Comparison of ENCODE assay signal across 17 cellular contexts in genomic region chr4:76952631-76953587, GRCh38. TPM values are rescaled to one million over a fixed set of nuclear protein-coding genes. Genes with fewer than 3 reads are reported as not detected.
DNase-seq lines count a peak whose midpoint lies in the region; ATAC-seq and TF ChIP-seq lines count a peak whose summit lies in the region.
"Had no signal": no experiment of that assay in that cellular context is flagged by ENCODE, and none has a peak within 500 bp of the region (broad histone marks: within the 10 kb centered on the region; RNA-seq: fewer than 3 reads in every experiment).

No MANE protein-coding gene starts in this region.

- no peak for DNase-seq in endothelial cell (ENCODE audit: low spot score)
- no peak for DNase-seq in osteoblast (ENCODE audit: insufficient read length, low spot score, missing footprints)
- DNase-seq in kidney glomerular epithelial cell (lab: John Stamatoyannopoulos, UW) = no peak
- DNase-seq: activated naive CD4-positive, alpha-beta T cell treated with anti-CD3 and anti-CD28 coated beads, Interleukin-2, amount 50 U/mL, for 16 hours; Calu3; hippocampal formation; KBM-7; left colon; NCI-H1436; stimulated activated CD4-positive, alpha-beta T cell treated with anti-CD3 and anti-CD28 coated beads, Interleukin-1b, Interleukin-23, amount 100 ng/mL, for 48 hours had no signal

- H2AFZ ChIP-seq in Loucy (ENCODE audit: low read length) (no peak overlapping the region), osteoblast (ENCODE audit: low read length) (no peak overlapping the region)

- H3K4me2 ChIP-seq in BLaER1 treated with 17β-estradiol and CSF1 and Interleukin-3, amounts not matched to agents 10 nM and 100 nM = peak overlapping the region in 10 of 11 experiments; percentile 86 to 99 (median 94); a peak in 21 of 22 replicates
- H3K4me2 ChIP-seq in Loucy (ENCODE audit: low read depth, low read length, poor library complexity, severe bottlenecking) = peak overlapping the region; percentile 95
- peak overlapping the region; percentile 96 for H3K4me2 ChIP-seq in osteoblast (ENCODE audit: insufficient read depth, low read length)

- H3K9me2 ChIP-seq in Loucy (replicated peaks; ENCODE audit: low read depth, low read length) = no peaks in the 10 kb centered on the region

- no peaks in the 10 kb centered on the region for H3K9me3 ChIP-seq in BLaER1 treated with 17β-estradiol and CSF1 and Interleukin-3, amounts not matched to agents 10 nM and 100 nM (replicated peaks in 1 of 11)
- no peaks in the 10 kb centered on the region for H3K9me3 ChIP-seq in Loucy (ENCODE audit: insufficient read depth, low read depth, low read length)
- H3K9me3 ChIP-seq in osteoblast (ENCODE audit: low read depth, low read length) = no peaks in the 10 kb centered on the region

- TF ChIP-seq CTCF in Loucy (conservative IDR thresholded peaks at IDR 0.05; ENCODE audit: low read length) (no peak), endothelial cell (IDR thresholded peaks at IDR 0.05; ENCODE audit: unreplicated experiment) (no peak), osteoblast (IDR thresholded peaks at IDR 0.05; ENCODE audit: extremely low read depth, low read depth, low read length) (no peak)

- H3F3A ChIP-seq in Loucy (ENCODE audit: low read depth) = no peaks in the 10 kb centered on the region

- peak overlapping the region; percentile 29 for H3K4me3 Mint-ChIP-seq in endothelial cell (ENCODE audit: unreplicated experiment)

- H3K9ac ChIP-seq in BLaER1 treated with 17β-estradiol and CSF1 and Interleukin-3, amounts not matched to agents 10 nM and 100 nM = no peak overlapping the region
- no peak overlapping the region for H3K9ac ChIP-seq in Loucy (ENCODE audit: low read depth, low read length, poor library complexity, severe bottlenecking)

- H3K79me2 ChIP-seq in Loucy (ENCODE audit: insufficient read depth, low read length) = peaks cover 86% of the 10 kb centered on the region
- H3K79me2 ChIP-seq in osteoblast (ENCODE audit: insufficient read depth, low read length) = peaks cover 97% of the 10 kb centered on the region

- peaks cover 18% of the 10 kb centered on the region for H3K36me3 Mint-ChIP-seq in endothelial cell (ENCODE audit: low read depth, unreplicated experiment)

- H3K36me3 ChIP-seq in BLaER1 treated with 17β-estradiol and CSF1 and Interleukin-3, amounts not matched to agents 10 nM and 100 nM = peaks cover 0 to 42% (median 23%) of the 10 kb centered on the region in 11 experiments; a peak in 16 of 22 replicates
- H3K36me3 ChIP-seq in Loucy (ENCODE audit: insufficient read depth, low read length) (no peaks in the 10 kb centered on the region), osteoblast (ENCODE audit: insufficient read depth, low read length) (peaks cover 17% of the 10 kb centered on the region)

- H3K27ac ChIP-seq in BLaER1 treated with 17β-estradiol and CSF1 and Interleukin-3, amounts not matched to agents 10 nM and 100 nM = no peak overlapping the region
- H3K27ac ChIP-seq in osteoblast (ENCODE audit: low read depth, low read length) = peak overlapping the region; percentile 20

- H3K4me3 ChIP-seq in BLaER1 treated with 17β-estradiol and CSF1 and Interleukin-3, amounts not matched to agents 10 nM and 100 nM = peak overlapping the region in 1 of 10 experiments; percentile 89; a peak in 1 of 20 replicates
- H3K4me3 ChIP-seq in Loucy (ENCODE audit: low read length, poor library complexity, severe bottlenecking) (peak overlapping the region; percentile 88), osteoblast (ENCODE audit: insufficient read depth, low read length) (peak overlapping the region; percentile 99)

- no peak overlapping the region for H3K27ac Mint-ChIP-seq in endothelial cell (ENCODE audit: unreplicated experiment)

- peaks cover 23 to 84% (median 61%) of the 10 kb centered on the region in 11 experiments; a peak in 19 of 22 replicates for H4K20me1 ChIP-seq in BLaER1 treated with 17β-estradiol and CSF1 and Interleukin-3, amounts not matched to agents 10 nM and 100 nM
- H4K20me1 ChIP-seq in Loucy (ENCODE audit: insufficient read depth, low read length, poor library complexity, severe bottlenecking) (peaks cover 21% of the 10 kb centered on the region), osteoblast (ENCODE audit: insufficient read depth, low read length) (peaks cover 65% of the 10 kb centered on the region)

- H3K27me3 Mint-ChIP-seq in endothelial cell (ENCODE audit: unreplicated experiment) = peaks cover 8% of the 10 kb centered on the region

- H3K4me1 ChIP-seq in BLaER1 treated with 17β-estradiol and CSF1 and Interleukin-3, amounts not matched to agents 10 nM and 100 nM = peaks cover 25 to 31% (median 28%) of the 10 kb centered on the region in 10 experiments
- H3K4me1 ChIP-seq in Loucy (ENCODE audit: insufficient read depth, low read length, poor library complexity, severe bottlenecking) = peaks cover 42% of the 10 kb centered on the region
- peaks cover 43% of the 10 kb centered on the region for H3K4me1 ChIP-seq in osteoblast (ENCODE audit: insufficient read depth, low read length)

- no peaks in the 10 kb centered on the region for H3K27me3 ChIP-seq in BLaER1 treated with 17β-estradiol and CSF1 and Interleukin-3, amounts not matched to agents 10 nM and 100 nM
- H3K27me3 ChIP-seq in Loucy (ENCODE audit: insufficient read depth, low read length, poor library complexity, severe bottlenecking) (no peaks in the 10 kb centered on the region), osteoblast (ENCODE audit: insufficient read depth, low read length) (no peaks in the 10 kb centered on the region)

- H3K4me1 Mint-ChIP-seq in endothelial cell (ENCODE audit: unreplicated experiment) = peaks cover 63% of the 10 kb centered on the region

- ATAC-seq in HG02973 (IDR thresholded peaks at IDR 0.05; ENCODE audit: unreplicated experiment) (no peak), GM19035 (IDR thresholded peaks at IDR 0.05; ENCODE audit: unreplicated experiment) (no peak)
- ATAC-seq: activated CD4-positive, CD25-positive, alpha-beta regulatory T cell treated with anti-CD3 and anti-CD28 coated beads, Interleukin-2, amount 50 U/mL, for 24 hours; left colon had no signal

- no peaks in the 10 kb centered on the region for H3K9me3 Mint-ChIP-seq in endothelial cell (ENCODE audit: unreplicated experiment)

RNA-seq across cellular contexts. Expression of gene SEPTIN11, which starts 3.4 kb away (rescaled TPM):
- total RNA-seq in endothelial cell (ENCODE audit: unreplicated experiment) = 331 TPM
- total RNA-seq in osteoblast = 456 and 473 TPM in 2 replicates

RNA-seq across cellular contexts. Expression of gene SOWAHB, which starts 55.0 kb away (rescaled TPM):
- total RNA-seq in endothelial cell (ENCODE audit: unreplicated experiment) (5.0 TPM), osteoblast (under 0.01 TPM in 2 replicates)
- total RNA-seq: NCI-H460; T-helper 1 cell treated with Interleukin-12 subunit alpha and Interleukin-12 subunit beta and Interleukin-4 antibody, amounts not matched to agents 30 ng/mL and 1 ng/mL, for 36 hours had no signal
